ENCODE assay signal across 11 cellular contexts in genomic region chr5:139571966-139572365, GRCh38. TPM values are rescaled to one million over a fixed set of nuclear protein-coding genes. Genes with fewer than 3 reads are reported as not detected.
DNase-seq lines count a peak whose midpoint lies in the region; ATAC-seq and TF ChIP-seq lines count a peak whose summit lies in the region.
"Had no signal": no experiment of that assay in that cellular context is flagged by ENCODE, and none has a peak within 500 bp of the region (broad histone marks: within the 10 kb centered on the region; RNA-seq: fewer than 3 reads in every experiment).

No MANE protein-coding gene starts in this region.

- BruUV-seq in MCF 10A (replicated peaks; lab: Mats Ljungman, UMichigan) (TSS peak; percentile 8), A673 (replicated peaks; lab: Mats Ljungman, UMichigan) (no TSS peak)

- no peak overlapping the region for H3K27ac ChIP-seq in breast epithelium
- H3K27ac ChIP-seq in left lung = peak overlapping the region in 1 of 2 donors; percentile 14
- no peak overlapping the region for H3K27ac ChIP-seq in aorta (ENCODE audit: low read depth in 1 of 2, low read length in 2 of 2)
- H3K27ac ChIP-seq in A673 (ENCODE audit: low read depth, low read length, poor library complexity, severe bottlenecking) = no peak overlapping the region
- H3K27ac ChIP-seq: RWPE1 had no signal

- TF ChIP-seq POLR2A in breast epithelium (IDR thresholded peaks at IDR 0.05) = no peak

- no peaks in the 10 kb centered on the region for H3K4me1 ChIP-seq in breast epithelium
- peaks cover 3 to 70% of the 10 kb centered on the region in 2 donors for H3K4me1 ChIP-seq in left lung
- H3K4me1 ChIP-seq in aorta (ENCODE audit: control insufficient read depth in 1 of 2, insufficient read depth in 2 of 2, low read length in 2 of 2) = peaks cover 0 to 10% of the 10 kb centered on the region in 2 donors
- peaks cover 5% of the 10 kb centered on the region for H3K4me1 ChIP-seq in A673 (ENCODE audit: insufficient read depth, low read length, poor library complexity, severe bottlenecking)

- H3K27me3 Mint-ChIP-seq in MCF 10A (ENCODE audit: insufficient read depth, unreplicated experiment) = no peaks in the 10 kb centered on the region
- H3K27me3 Mint-ChIP-seq in activated CD8-positive, alpha-beta T cell treated with anti-CD3 and anti-CD28 coated beads for 36 hours = no peaks in the 10 kb centered on the region

- H3K27ac Mint-ChIP-seq in MCF 10A (ENCODE audit: low read depth, unreplicated experiment) = peak overlapping the region; percentile 38
- peak overlapping the region; percentile 84 for H3K27ac Mint-ChIP-seq in activated CD8-positive, alpha-beta T cell treated with anti-CD3 and anti-CD28 coated beads for 36 hours

- no peak for DNase-seq in MCF 10A (ENCODE audit: unreplicated experiment)
- DNase-seq in breast epithelium (ENCODE audit: low spot score in 2 of 2) = no peak
- DNase-seq in activated CD8-positive, alpha-beta T cell treated with anti-CD3 and anti-CD28 coated beads for 36 hours = no peak
- DNase-seq in left lung = no peak
- DNase-seq in aorta = no peak
- DNase-seq in A673 (ENCODE audit: low spot score) = no peak
- DNase-seq: GDM1, NCI-H345 had no signal

- no peaks in the 10 kb centered on the region for H3K9me3 Mint-ChIP-seq in MCF 10A (ENCODE audit: unreplicated experiment)
- H3K9me3 Mint-ChIP-seq in activated CD8-positive, alpha-beta T cell treated with anti-CD3 and anti-CD28 coated beads for 36 hours = no peaks in the 10 kb centered on the region

- no peak for TF ChIP-seq CTCF in MCF 10A (IDR thresholded peaks at IDR 0.05; ENCODE audit: unreplicated experiment)
- TF ChIP-seq CTCF in breast epithelium (IDR thresholded peaks at IDR 0.05) = no peak
- TF ChIP-seq CTCF in activated CD8-positive, alpha-beta T cell treated with anti-CD3 and anti-CD28 coated beads for 36 hours (IDR thresholded peaks at IDR 0.05) = no peak
- no peak for TF ChIP-seq CTCF in left lung (IDR thresholded peaks at IDR 0.05)
- no peak for TF ChIP-seq CTCF in A673 (conservative IDR thresholded peaks at IDR 0.05; ENCODE audit: low read depth, low read length)

- no peak overlapping the region for H3K4me3 Mint-ChIP-seq in MCF 10A (ENCODE audit: unreplicated experiment)
- no peak overlapping the region for H3K4me3 Mint-ChIP-seq in activated CD8-positive, alpha-beta T cell treated with anti-CD3 and anti-CD28 coated beads for 36 hours

- H3K36me3 ChIP-seq in breast epithelium (no peaks in the 10 kb centered on the region), left lung (peaks cover 0 to 29% of the 10 kb centered on the region in 2 donors), aorta (ENCODE audit: control insufficient read depth in 1 of 2, insufficient read depth in 2 of 2, low read length in 1 of 2) (no peaks in the 10 kb centered on the region), A673 (ENCODE audit: insufficient read depth, low read length, poor library complexity, severe bottlenecking) (peaks cover 1% of the 10 kb centered on the region)

- H3K4me1 Mint-ChIP-seq in MCF 10A (ENCODE audit: insufficient read depth, unreplicated experiment) = peaks cover 39% of the 10 kb centered on the region
- peaks cover 71% of the 10 kb centered on the region for H3K4me1 Mint-ChIP-seq in activated CD8-positive, alpha-beta T cell treated with anti-CD3 and anti-CD28 coated beads for 36 hours (ENCODE audit: low read depth)

- no peak for ATAC-seq in activated CD8-positive, alpha-beta T cell treated with anti-CD3 and anti-CD28 coated beads for 36 hours
- ATAC-seq in left lung (peak; percentile 43), aorta (ENCODE audit: low FRiP score) (peak; percentile 46), HG02763 (IDR thresholded peaks at IDR 0.05; ENCODE audit: unreplicated experiment) (no peak), HG03025 (IDR thresholded peaks at IDR 0.05; ENCODE audit: low FRiP score, unreplicated experiment) (no peak)

- POLR2A ChIA-PET in MCF 10A (lab: Yijun Ruan, JAX) (interaction anchor here (0.9 to 5.3 kb wide), 3 partner anchors 9 to 22 kb away, joined by 3 to 70 read pairs (median 4); partner anchors contain the start of gene UBE2D2), A673 (lab: Charles Lee; ENCODE audit: low non-redundant PET) (no interaction called here)
- POLR2A ChIA-PET in activated CD8-positive, alpha-beta T cell treated with anti-CD3 and anti-CD28 coated beads for 36 hours (lab: Charles Lee) = interaction anchor here (0.9 to 1.9 kb wide), 3 partner anchors 9 to 139 kb away, joined by 3 to 8 read pairs (median 3); partner anchors contain the start of gene UBE2D2

- H3K4me3 ChIP-seq in breast epithelium = no peak overlapping the region
- H3K4me3 ChIP-seq in left lung = no peak overlapping the region
- H3K4me3 ChIP-seq in aorta (ENCODE audit: low read length in 2 of 2) = no peak overlapping the region
- H3K4me3 ChIP-seq in A673 (ENCODE audit: low read depth, low read length, poor library complexity, severe bottlenecking) = no peak overlapping the region

- H3K27me3 ChIP-seq in breast epithelium = no peaks in the 10 kb centered on the region
- no peaks in the 10 kb centered on the region for H3K27me3 ChIP-seq in left lung
- no peaks in the 10 kb centered on the region for H3K27me3 ChIP-seq in aorta (ENCODE audit: control insufficient read depth in 1 of 2, insufficient read depth in 2 of 2, low read length in 1 of 2)
- H3K27me3 ChIP-seq in A673 (replicated peaks; ENCODE audit: insufficient read depth, low read depth, low read length, poor library complexity) = no peaks in the 10 kb centered on the region

- H3K36me3 Mint-ChIP-seq in MCF 10A (ENCODE audit: insufficient read depth, unreplicated experiment) = peaks cover 79% of the 10 kb centered on the region
- peaks cover 44% of the 10 kb centered on the region for H3K36me3 Mint-ChIP-seq in activated CD8-positive, alpha-beta T cell treated with anti-CD3 and anti-CD28 coated beads for 36 hours (ENCODE audit: low read depth)

- H3K9me3 ChIP-seq in breast epithelium (no peaks in the 10 kb centered on the region), left lung (no peaks in the 10 kb centered on the region), aorta (ENCODE audit: control insufficient read depth, low read length) (no peaks in the 10 kb centered on the region), A673 (ENCODE audit: low read depth, low read length, poor library complexity, severe bottlenecking) (no peaks in the 10 kb centered on the region)

- 35 to 38% methylated on average over 1 of the region's 1 CpG for WGBS in aorta, 2 donors

- intact Hi-C loops in MCF 10A (cut with micrococcal nuclease) = no loop called here
- intact Hi-C loops in breast epithelium (cut with DNase I; ENCODE audit: low total_unique reads) = no loop called here
- intact Hi-C loops in activated CD8-positive, alpha-beta T cell treated with anti-CD3 and anti-CD28 coated beads for 36 hours (cut with micrococcal nuclease) = no loop called here
- intact Hi-C loops in left lung (cut with DNase I) = no loop called here
- intact Hi-C loops in aorta (cut with DNase I) = no loop called here
- intact Hi-C loops in A673 (cut with micrococcal nuclease; ENCODE audit: unreplicated experiment) = no loop called here

- CTCF ChIA-PET in MCF 10A (lab: Yijun Ruan, JAX) = interaction anchor here (0.6 to 6.1 kb wide), 9 partner anchors 9 to 384 kb away, joined by 3 to 36 read pairs (median 5); no protein-coding TSS in a partner anchor
- CTCF ChIA-PET in activated CD8-positive, alpha-beta T cell treated with anti-CD3 and anti-CD28 coated beads for 36 hours (lab: Charles Lee) = interaction anchor here (1.1 to 1.2 kb wide), 2 partner anchors 9 to 16 kb away, joined by 3 to 4 read pairs; no protein-coding TSS in a partner anchor
- CTCF ChIA-PET in A673 (lab: Charles Lee) = interaction anchor here (0.7 kb wide), 1 partner anchor 113 kb away, joined by 3 read pairs; no protein-coding TSS in a partner anchor

RNA-seq across cellular contexts. Expression of gene UBE2D2, which starts 10.8 kb away (rescaled TPM):
- total RNA-seq in MCF 10A (2022) = 306 and 329 TPM in 2 replicates
- total RNA-seq in breast epithelium = 10 to 100 TPM; 55.1 to 68.3 (median 58.1) TPM
- 100 to 1,000 TPM; 239 to 253 TPM for total RNA-seq in activated CD8-positive, alpha-beta T cell treated with anti-CD3 and anti-CD28 coated beads for 36 hours
- total RNA-seq in left lung = 100 to 1,000 TPM; 122 to 125 TPM
- total RNA-seq in aorta = 100 to 1,000 TPM in 1 of 2 donors, 10 to 100 TPM in 1; 96.8 to 116 TPM
- 100 to 1,000 TPM in 1 of 2 donors, 10 to 100 TPM in 1; 97.9 to 102 TPM for polyA plus RNA-seq in aorta
- total RNA-seq in A673 (2021) = 186 and 202 TPM in 2 replicates

Comparison
In these comparisons a context has a peak if more than half of its experiments do, and no peak if none do; other contexts are left out.
1. ATAC-seq: peak in left lung (single experiment) and aorta (single experiment); none in activated CD8-positive, alpha-beta T cell treated with anti-CD3 and anti-CD28 coated beads for 36 hours (single experiment), HG02763 (single experiment) and HG03025 (single experiment).